11 cellular contexts compared by ENCODE assay signal in the genomic region with DNA sequence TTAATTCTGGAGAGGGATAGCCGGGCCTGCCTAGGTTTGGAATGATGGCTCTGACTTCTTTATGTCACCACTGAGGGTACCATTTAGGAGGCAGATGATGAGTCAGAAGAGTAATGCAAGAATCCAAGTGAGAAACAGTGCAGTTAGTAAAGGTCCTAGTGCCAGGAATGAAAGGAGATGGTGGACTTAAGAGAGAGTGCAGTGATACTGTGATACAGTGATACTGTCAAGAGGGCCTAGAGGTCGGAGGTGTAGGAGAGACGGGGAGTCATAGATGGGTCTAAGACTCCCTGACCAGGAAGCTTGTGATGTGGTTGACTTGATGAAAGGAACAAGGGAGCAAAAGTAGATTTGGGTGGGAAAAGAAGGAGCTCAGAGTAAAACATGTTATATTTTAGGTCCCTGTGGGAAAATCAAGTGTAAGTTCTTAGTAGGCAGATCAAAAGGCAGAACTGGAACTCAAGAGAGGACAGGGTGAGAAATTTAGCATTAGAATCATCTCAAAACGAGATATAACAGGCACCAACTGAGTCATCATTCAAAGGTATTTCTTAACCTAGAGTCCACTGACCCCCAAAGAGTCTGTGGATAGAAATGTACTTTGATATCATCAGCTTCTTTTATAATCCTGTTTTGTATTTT.
DNase-seq lines count a peak whose midpoint lies in the region; ATAC-seq, FAIRE-seq and TF ChIP-seq lines count a peak whose summit lies in the region.
"Had no signal": no experiment of that assay in that cellular context is flagged by ENCODE, and none has a peak within 500 bp of the region (broad histone marks: within the 10 kb centered on the region; RNA-seq: fewer than 3 reads in every experiment).

No MANE protein-coding gene starts in this region.

- in situ Hi-C loops in GM12878 (cut with MboI) = no loop called here

- H3K4me3 ChIP-seq in GM06990 (replicated peaks; ENCODE audit: low read depth, low read length) (no peak overlapping the region), GM12878 (no peak overlapping the region), kidney (ENCODE audit: low read length in 2 of 2) (no peak overlapping the region)
- H3K4me3 ChIP-seq: SJCRH30 had no signal

- CTCF ChIA-PET in GM12878 (lab: Yijun Ruan, JAX) = interaction anchor here (0.6 to 1.9 kb wide), 9 partner anchors 10 to 153 kb away, joined by 3 to 12 read pairs (median 3); no protein-coding TSS in a partner anchor

- TF ChIP-seq CTCF in GM06990 (IDR thresholded peaks at IDR 0.05; ENCODE audit: insufficient read depth, low read length, poor library complexity, severe bottlenecking) (no peak), GM12878 (IDR thresholded peaks at IDR 0.05 in 2 of 3, conservative IDR thresholded peaks at IDR 0.05 in 1 of 3; ENCODE audit: control insufficient read depth in 2 of 3, extremely low read depth in 1 of 3, insufficient read depth in 1 of 3, low read depth in 3 of 3, low read length in 3 of 3) (no peak), kidney (IDR thresholded peaks at IDR 0.05; ENCODE audit: borderline replicate concordance, extremely low read depth, insufficient read depth) (no peak)

- no peaks in the 10 kb centered on the region for H4K20me1 ChIP-seq in GM12878 (ENCODE audit: control insufficient read depth, insufficient read depth)

- SMC1A ChIA-PET in GM12878 (lab: Charles Lee; ENCODE audit: uncharacterized antibody, unreplicated experiment) = interaction anchor here (0.7 to 3.2 kb wide), 14 partner anchors 12 to 1907 kb away, joined by 3 to 23 read pairs (median 4); a partner anchor contains a TSS

- no peak for TF ChIP-seq EP300 in GM12878 (IDR thresholded peaks at IDR 0.05; ENCODE audit: borderline replicate concordance in 1 of 2, control insufficient read depth in 1 of 2, low read depth in 2 of 2, low read length in 2 of 2)

- 14% methylated on average over 4 of the region's 4 CpGs for whole genome bisulfite sequencing in GM12878 (ENCODE audit: insufficient coverage, insufficient replicate concordance, low lambda C conversion rate, missing lambda C conversion rate)

- TF ChIP-seq POLR2A in GM12878 (IDR thresholded peaks at IDR 0.05; ENCODE audit: low read depth, low read length) = no peak

- no peaks in the 10 kb centered on the region; the same call in 1 of the 2 replicates for H3K79me2 ChIP-seq in GM12878 (ENCODE audit: control insufficient read depth, insufficient read depth, low read length)

- no peak overlapping the region for H3K9ac ChIP-seq in GM12878 (ENCODE audit: control insufficient read depth, insufficient read depth, low read length)
- no peak overlapping the region for H3K9ac ChIP-seq in kidney (ENCODE audit: low read length in 2 of 2)

- no peak overlapping the region for H2AFZ ChIP-seq in GM12878 (ENCODE audit: control insufficient read depth, low read depth, low read length)

- RAD21 ChIA-PET in GM12878 (lab: Charles Lee; ENCODE audit: unreplicated experiment) = interaction anchor here (0.6 to 4.8 kb wide), 11 partner anchors 11 to 155 kb away, joined by 3 to 20 read pairs (median 4); a partner anchor contains a TSS

- H3K27me3 ChIP-seq in GM06990 (replicated peaks; ENCODE audit: control insufficient read depth, insufficient read depth, low read length) (no peaks in the 10 kb centered on the region), GM12878 (replicated peaks in 1 of 2; ENCODE audit: control insufficient read depth in 2 of 2, insufficient read depth in 2 of 2, low read length in 1 of 2) (no peaks in the 10 kb centered on the region)
- H3K27me3 ChIP-seq: neutrophil, SJCRH30 had no signal

- POLR2A ChIA-PET in GM12878 (lab: Charles Lee) = interaction anchor here (0.6 to 2.4 kb wide), 7 partner anchors 14 to 511 kb away, joined by 3 to 10 read pairs (median 3); no protein-coding TSS in a partner anchor

- FAIRE-seq in GM12878 (lab: Jason Lieb, UNC) = peak; percentile 61
- FAIRE-seq in kidney (lab: Jason Lieb, UNC) = no peak

- BruUV-seq in GM12878 (replicated peaks; lab: Mats Ljungman, UMichigan) = no TSS peak

- H3K9me3 ChIP-seq in GM12878 (replicated peaks; ENCODE audit: control insufficient read depth, insufficient read depth, low read length) = peaks cover 6% of the 10 kb centered on the region; the same call in 2 of the 3 replicates
- H3K9me3 ChIP-seq in kidney (ENCODE audit: control insufficient read depth in 1 of 2, low read length in 2 of 2) = no peaks in the 10 kb centered on the region
- H3K9me3 ChIP-seq: neutrophil, SJCRH30 had no signal

- intact Hi-C loops in GM12878 (cut with micrococcal nuclease; ENCODE audit: unreplicated experiment) = loop anchor here (2.0 to 5.0 kb wide), 2 partner anchors 21 to 84 kb away; a partner anchor contains a TSS
- intact Hi-C loops in kidney (cut with DNase I) = no loop called here

- H3K4me2 ChIP-seq in GM12878 (ENCODE audit: control insufficient read depth, insufficient read depth) = peak overlapping the region; percentile 21

- peak; percentile 60 for ATAC-seq in GM19351 (IDR thresholded peaks at IDR 0.05; ENCODE audit: unreplicated experiment)
- peak; percentile 37 for ATAC-seq in HG03108 (IDR thresholded peaks at IDR 0.05; ENCODE audit: unreplicated experiment)
- peak; percentile 78 for ATAC-seq in GM12878
- no peak for ATAC-seq in HG03135 (IDR thresholded peaks at IDR 0.05; ENCODE audit: unreplicated experiment)

- DNase-seq in GM06990 (ENCODE audit: extremely low read depth, insufficient read length) (peak; percentile 20), GM12878 (ENCODE audit: low read depth, low spot score) (peak; percentile 51), kidney (no peak), NCI-H128 (lab: John Stamatoyannopoulos, UW; ENCODE audit: unreplicated experiment) (no peak)
- DNase-seq in stimulated activated naive CD4-positive, alpha-beta T cell treated with Interleukin-2 at 50 U/mL for 16 hours (lab: John Stamatoyannopoulos, UW) = no peak
- DNase-seq: NCI-H226, SJCRH30 had no signal

- H3K36me3 ChIP-seq in GM06990 (ENCODE audit: control insufficient read depth, insufficient read depth, low read length) (peaks cover 5% of the 10 kb centered on the region), GM12878 (ENCODE audit: control insufficient read depth in 2 of 2, insufficient read depth in 2 of 2, low read length in 1 of 2) (peaks cover 6 to 39% of the 10 kb centered on the region in 2 experiments), kidney (ENCODE audit: control insufficient read depth in 1 of 2, insufficient read depth in 2 of 2, low read length in 2 of 2) (peaks cover 4 to 7% of the 10 kb centered on the region in 2 donors)

- peak overlapping the region; percentile 77 for H3K27ac ChIP-seq in GM12878 (ENCODE audit: control insufficient read depth, insufficient read depth)
- no peak overlapping the region for H3K27ac ChIP-seq in kidney (ENCODE audit: low read depth in 2 of 2, low read length in 2 of 2)
- H3K27ac ChIP-seq: neutrophil, SJCRH30 had no signal

- TF ChIP-seq RAD21 in GM12878 (IDR thresholded peaks at IDR 0.05; ENCODE audit: insufficient read depth, low read depth, low read length) = no peak

- peaks cover 26% of the 10 kb centered on the region for H3K4me1 ChIP-seq in GM12878 (ENCODE audit: control insufficient read depth, insufficient read depth, low read length)
- no peaks in the 10 kb centered on the region for H3K4me1 ChIP-seq in kidney (ENCODE audit: control insufficient read depth in 1 of 2, insufficient read depth in 1 of 2, low read depth in 1 of 2, low read length in 2 of 2)
- H3K4me1 ChIP-seq: SJCRH30 had no signal

TF ChIP-seq in GM12878, 131 proteins besides CTCF, POLR2A, EP300 and RAD21 (continues in another document):
- TF ChIP-seq, protein P1, sequence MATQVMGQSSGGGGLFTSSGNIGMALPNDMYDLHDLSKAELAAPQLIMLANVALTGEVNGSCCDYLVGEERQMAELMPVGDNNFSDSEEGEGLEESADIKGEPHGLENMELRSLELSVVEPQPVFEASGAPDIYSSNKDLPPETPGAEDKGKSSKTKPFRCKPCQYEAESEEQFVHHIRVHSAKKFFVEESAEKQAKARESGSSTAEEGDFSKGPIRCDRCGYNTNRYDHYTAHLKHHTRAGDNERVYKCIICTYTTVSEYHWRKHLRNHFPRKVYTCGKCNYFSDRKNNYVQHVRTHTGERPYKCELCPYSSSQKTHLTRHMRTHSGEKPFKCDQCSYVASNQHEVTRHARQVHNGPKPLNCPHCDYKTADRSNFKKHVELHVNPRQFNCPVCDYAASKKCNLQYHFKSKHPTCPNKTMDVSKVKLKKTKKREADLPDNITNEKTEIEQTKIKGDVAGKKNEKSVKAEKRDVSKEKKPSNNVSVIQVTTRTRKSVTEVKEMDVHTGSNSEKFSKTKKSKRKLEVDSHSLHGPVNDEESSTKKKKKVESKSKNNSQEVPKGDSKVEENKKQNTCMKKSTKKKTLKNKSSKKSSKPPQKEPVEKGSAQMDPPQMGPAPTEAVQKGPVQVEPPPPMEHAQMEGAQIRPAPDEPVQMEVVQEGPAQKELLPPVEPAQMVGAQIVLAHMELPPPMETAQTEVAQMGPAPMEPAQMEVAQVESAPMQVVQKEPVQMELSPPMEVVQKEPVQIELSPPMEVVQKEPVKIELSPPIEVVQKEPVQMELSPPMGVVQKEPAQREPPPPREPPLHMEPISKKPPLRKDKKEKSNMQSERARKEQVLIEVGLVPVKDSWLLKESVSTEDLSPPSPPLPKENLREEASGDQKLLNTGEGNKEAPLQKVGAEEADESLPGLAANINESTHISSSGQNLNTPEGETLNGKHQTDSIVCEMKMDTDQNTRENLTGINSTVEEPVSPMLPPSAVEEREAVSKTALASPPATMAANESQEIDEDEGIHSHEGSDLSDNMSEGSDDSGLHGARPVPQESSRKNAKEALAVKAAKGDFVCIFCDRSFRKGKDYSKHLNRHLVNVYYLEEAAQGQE (IDR thresholded peaks at IDR 0.05; ENCODE audit: low read depth, low read length) = no peak
- no peak for TF ChIP-seq POLR2AphosphoS5 (IDR thresholded peaks at IDR 0.05; ENCODE audit: low read length)
- TF ChIP-seq, protein P2, sequence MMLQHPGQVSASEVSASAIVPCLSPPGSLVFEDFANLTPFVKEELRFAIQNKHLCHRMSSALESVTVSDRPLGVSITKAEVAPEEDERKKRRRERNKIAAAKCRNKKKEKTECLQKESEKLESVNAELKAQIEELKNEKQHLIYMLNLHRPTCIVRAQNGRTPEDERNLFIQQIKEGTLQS (IDR thresholded peaks at IDR 0.05; ENCODE audit: borderline replicate concordance, extremely low read depth, low read depth, low read length) = no peak
- no peak for TF ChIP-seq BCL11A (IDR thresholded peaks at IDR 0.05; ENCODE audit: low read depth, low read length)
- no peak for TF ChIP-seq LARP7 (IDR thresholded peaks at IDR 0.05)
- no peak for TF ChIP-seq KLF5 (IDR thresholded peaks at IDR 0.05; ENCODE audit: partially characterized antibody)
- TF ChIP-seq RELA (IDR thresholded peaks at IDR 0.05; ENCODE audit: borderline replicate concordance, partially characterized antibody) = no peak
- TF ChIP-seq HDGF (IDR thresholded peaks at IDR 0.05) = peak; percentile 69; the same call in 1 of the 2 replicates
- TF ChIP-seq NR2F1 (conservative IDR thresholded peaks at IDR 0.05) = no peak
- no peak for TF ChIP-seq EED (IDR thresholded peaks at IDR 0.05; ENCODE audit: low read depth)
- no peak for TF ChIP-seq WRNIP1 (IDR thresholded peaks at IDR 0.05; ENCODE audit: borderline replicate concordance, low read depth, low read length)

Comparison
In these comparisons a context has a peak if more than half of its experiments do, and no peak if none do; other contexts are left out.
1. DNase-seq: peak in GM06990 (single experiment) and GM12878 (single experiment); none in stimulated activated naive CD4-positive, alpha-beta T cell treated with Interleukin-2 at 50 U/mL for 16 hours (single experiment), kidney (single experiment) and NCI-H128 (single experiment).